Comparison of ENCODE assay signal across 9 cellular contexts in genomic region chr1:23422955-23423354, GRCh38. TPM values are rescaled to one million over a fixed set of nuclear protein-coding genes. Genes with fewer than 3 reads are reported as not detected.
DNase-seq lines count a peak whose midpoint lies in the region; ATAC-seq, FAIRE-seq and TF ChIP-seq lines count a peak whose summit lies in the region.
"Had no signal": no experiment of that assay in that cellular context is flagged by ENCODE, and none has a peak within 500 bp of the region (broad histone marks: within the 10 kb centered on the region; RNA-seq: fewer than 3 reads in every experiment).

No MANE protein-coding gene starts in this region.

- H3K27me3 Mint-ChIP-seq in neural crest cell (ENCODE audit: low read depth): peaks cover 68% of the 10 kb centered on the region

- peaks cover 0 to 10% of the 10 kb centered on the region in 2 experiments for H3K27me3 ChIP-seq in endothelial cell of umbilical vein (ENCODE audit: control insufficient read depth in 2 of 2, insufficient read depth in 2 of 2, low read length in 2 of 2)
- H3K27me3 ChIP-seq in brain microvascular endothelial cell (replicated peaks): no peaks in the 10 kb centered on the region

- TF ChIP-seq CTCF in 22Rv1 (IDR thresholded peaks at IDR 0.05) (no peak), RWPE1 (conservative IDR thresholded peaks at IDR 0.05; ENCODE audit: low read depth) (no peak), endothelial cell of umbilical vein (IDR thresholded peaks at IDR 0.05; ENCODE audit: extremely low read depth in 1 of 2, insufficient read depth in 1 of 2, low read depth in 1 of 2, low read length in 2 of 2) (no peak), neural crest cell (conservative IDR thresholded peaks at IDR 0.05) (no peak), brain microvascular endothelial cell (IDR thresholded peaks at IDR 0.05; ENCODE audit: low read depth, low read length, missing control alignments) (no peak)

- no peaks in the 10 kb centered on the region for H3K9me3 ChIP-seq in endothelial cell of umbilical vein (replicated peaks; ENCODE audit: control insufficient read depth, insufficient read depth, low read length)

- H3K27ac ChIP-seq in 22Rv1 (peak overlapping the region; percentile 77), RWPE1 (peak overlapping the region; percentile 76), endothelial cell of umbilical vein (ENCODE audit: insufficient read depth, low read depth, low read length) (no peak overlapping the region), brain microvascular endothelial cell (no peak overlapping the region)

- H3K36me3 ChIP-seq in endothelial cell of umbilical vein (ENCODE audit: control insufficient read depth in 2 of 2, extremely low read depth in 1 of 2, insufficient read depth in 2 of 2, low read length in 2 of 2): no peaks in the 10 kb centered on the region
- H3K36me3 ChIP-seq in brain microvascular endothelial cell (replicated peaks): no peaks in the 10 kb centered on the region

- dilution Hi-C loops in endothelial cell of umbilical vein (cut with MboI; ENCODE audit: extremely low pct_ligation_motif_present, low sequenced_read_pairs): no loop called here

- H3K4me3 ChIP-seq in endothelial cell of umbilical vein (replicated peaks in 1 of 3; ENCODE audit: insufficient read depth in 1 of 3, low read depth in 1 of 3, low read length in 3 of 3) (no peak overlapping the region), brain microvascular endothelial cell (ENCODE audit: low read depth, low read length) (no peak overlapping the region)

- peak overlapping the region; percentile 42 for H3K4me3 Mint-ChIP-seq in neural crest cell

- H3K9me3 Mint-ChIP-seq in neural crest cell: no peaks in the 10 kb centered on the region

- no peaks in the 10 kb centered on the region for H4K20me1 ChIP-seq in endothelial cell of umbilical vein (replicated peaks; ENCODE audit: control insufficient read depth, extremely low read depth, insufficient read depth, low read length)

- intact Hi-C loops in endothelial cell of umbilical vein (cut with micrococcal nuclease): loop anchor here (1.0 kb wide), 1 partner anchor 61 kb away; the partner anchor contains the start of gene ASAP3

- H3K4me2 ChIP-seq in endothelial cell of umbilical vein (ENCODE audit: insufficient read depth, low read length): peak overlapping the region; percentile 6

- H3K27ac Mint-ChIP-seq in neural crest cell (ENCODE audit: unreplicated experiment): no peak overlapping the region

- no peak for DNase-seq in RWPE1 (ENCODE audit: low spot score)
- DNase-seq in endothelial cell of umbilical vein (ENCODE audit: low read depth, low spot score): no peak
- no peak for DNase-seq in neural crest cell (ENCODE audit: low read depth, low spot score)
- no peak for DNase-seq in brain microvascular endothelial cell
- no peak for DNase-seq in GF-D8 (lab: John Stamatoyannopoulos, UW)
- DNase-seq in kidney glomerular epithelial cell (lab: John Stamatoyannopoulos, UW): no peak

- no peak for ATAC-seq in HG02798 (IDR thresholded peaks at IDR 0.05; ENCODE audit: poor library complexity, unreplicated experiment)

- no peaks in the 10 kb centered on the region for H3K79me2 ChIP-seq in endothelial cell of umbilical vein (ENCODE audit: control insufficient read depth, insufficient read depth, low read length)

- peaks cover 19% of the 10 kb centered on the region for H3K4me1 Mint-ChIP-seq in neural crest cell

- in situ Hi-C loops in brain microvascular endothelial cell (cut with HindIII; ENCODE audit: low pct_ligation_motif_present, low sequenced_read_pairs): loop anchor here (25.0 kb wide), 1 partner anchor 89 kb away; no protein-coding TSS in a partner anchor

- H2AFZ ChIP-seq in endothelial cell of umbilical vein (ENCODE audit: low read depth, low read length): peak overlapping the region; percentile 87

- TF ChIP-seq POLR2A in endothelial cell of umbilical vein (IDR thresholded peaks at IDR 0.05; ENCODE audit: low read depth, low read length): no peak

- POLR2A ChIA-PET in RWPE1 (lab: Yijun Ruan, JAX; ENCODE audit: low non-redundant PET): no interaction called here
- POLR2A ChIA-PET in endothelial cell of umbilical vein (lab: Charles Lee): no interaction called here

- no peaks in the 10 kb centered on the region for H3K9me1 ChIP-seq in endothelial cell of umbilical vein (replicated peaks; ENCODE audit: control insufficient read depth, extremely low read depth, insufficient read depth, low read length)

- H3K36me3 Mint-ChIP-seq in neural crest cell (ENCODE audit: low read depth): peaks cover 12% of the 10 kb centered on the region

- CTCF ChIA-PET in RWPE1 (lab: Yijun Ruan, JAX): interaction anchor here (0.5 to 1.7 kb wide), 2 partner anchors 48 to 74 kb away, joined by 3 to 4 read pairs; no protein-coding TSS in a partner anchor
- CTCF ChIA-PET in endothelial cell of umbilical vein (lab: Charles Lee): interaction anchor here (0.9 to 2.1 kb wide), 7 partner anchors 11 to 214 kb away, joined by 3 to 8 read pairs (median 5); partner anchors contain the start of gene ASAP3

- no peak overlapping the region for H3K9ac ChIP-seq in endothelial cell of umbilical vein (replicated peaks; ENCODE audit: extremely low read depth, insufficient read depth, low read length)

- no peak for FAIRE-seq in endothelial cell of umbilical vein (lab: Jason Lieb, UNC)

- H3K4me1 ChIP-seq in endothelial cell of umbilical vein (ENCODE audit: control insufficient read depth, extremely low read depth, insufficient read depth, low read length): peaks cover 12% of the 10 kb centered on the region

- BruUV-seq in endothelial cell of umbilical vein (replicated peaks; lab: Mats Ljungman, UMichigan): no TSS peak

TF ChIP-seq in endothelial cell of umbilical vein, 7 proteins besides CTCF, POLR2A, EP300 and RAD21:
- TF ChIP-seq MAX (IDR thresholded peaks at IDR 0.05; ENCODE audit: insufficient read depth, insufficient read length): no peak
- TF ChIP-seq POLR2AphosphoS5 (IDR thresholded peaks at IDR 0.05; ENCODE audit: insufficient read depth, low read depth, low read length): no peak
- no peak for TF ChIP-seq FOS (IDR thresholded peaks at IDR 0.05; ENCODE audit: borderline replicate concordance, insufficient read depth, low read length)
- no peak for TF ChIP-seq EZH2 (IDR thresholded peaks at IDR 0.05; ENCODE audit: borderline replicate concordance, low read depth, low read length, severe bottlenecking)
- TF ChIP-seq JUN (IDR thresholded peaks at IDR 0.05; ENCODE audit: borderline replicate concordance, insufficient read depth, insufficient read length, low read depth): no peak
- no peak for TF ChIP-seq GATA2 (IDR thresholded peaks at IDR 0.05; ENCODE audit: insufficient read depth, insufficient read length, low read depth, low read length)
- no peak for TF ChIP-seq MYC (IDR thresholded peaks at IDR 0.05; ENCODE audit: low read depth, low read length)
TF ChIP-seq in endothelial cell of umbilical vein: peak in this region for 0.

RNA-seq across cellular contexts. Expression of gene TCEA3, which starts 1.6 kb away (rescaled TPM):
- total RNA-seq in endothelial cell of umbilical vein (3.4 and 3.7 TPM in 2 replicates), neural crest cell (1.2 and 1.5 TPM in 2 replicates)
- polyA plus RNA-seq in endothelial cell of umbilical vein: 0.75 and 1.5 TPM in 2 replicates
- 1.7 and 2.2 TPM in 2 replicates for polyA plus RNA-seq in endothelial cell of umbilical vein (2011; cell fraction: cytosol; rRNA removed)
- polyA plus RNA-seq in endothelial cell of umbilical vein (2011; cell fraction: nucleus; rRNA removed): 2.5 and 3.0 TPM in 2 replicates
- polyA plus RNA-seq in endothelial cell of umbilical vein (2012): 2.7 and 4.1 TPM in 2 replicates
- polyA minus RNA-seq in endothelial cell of umbilical vein: 0.62 and 1.6 TPM in 2 replicates
- polyA minus RNA-seq in endothelial cell of umbilical vein (2011; cell fraction: cytosol; rRNA and poly(A)+ RNA removed): 1.8 TPM
- polyA minus RNA-seq in endothelial cell of umbilical vein (2011; cell fraction: nucleus; rRNA and poly(A)+ RNA removed): 0.87 and 0.96 TPM in 2 replicates
- polyA plus RNA-seq: neural cell had no signal

RNA-seq across cellular contexts. Expression of gene ZNF436, which starts 53.3 kb away (rescaled TPM):
- total RNA-seq in endothelial cell of umbilical vein (12.5 and 14.0 TPM in 2 replicates), neural crest cell (9.2 and 10.0 TPM in 2 replicates)
- 5.7 and 6.5 TPM in 2 replicates for polyA plus RNA-seq in endothelial cell of umbilical vein
- polyA plus RNA-seq in endothelial cell of umbilical vein (2011; cell fraction: cytosol; rRNA removed): 5.6 and 5.7 TPM in 2 replicates
- polyA plus RNA-seq in endothelial cell of umbilical vein (2011; cell fraction: nucleus; rRNA removed): 14.6 and 20.2 TPM in 2 replicates
- polyA plus RNA-seq in endothelial cell of umbilical vein (2012): 6.7 and 8.1 TPM in 2 replicates
- polyA minus RNA-seq in endothelial cell of umbilical vein: 15.5 and 17.6 TPM in 2 replicates
- 4.8 TPM for polyA minus RNA-seq in endothelial cell of umbilical vein (2011; cell fraction: cytosol; rRNA and poly(A)+ RNA removed)
- polyA minus RNA-seq in endothelial cell of umbilical vein (2011; cell fraction: nucleus; rRNA and poly(A)+ RNA removed): 11.1 and 18.8 TPM in 2 replicates

Comparison
In these comparisons a context has a peak if more than half of its experiments do, and no peak if none do; other contexts are left out.
1. H3K27ac ChIP-seq: peak in 22Rv1 (single experiment) and RWPE1 (single experiment); none in endothelial cell of umbilical vein (single experiment) and brain microvascular endothelial cell (single experiment).